In genomic region chr10:98097611-98098010, GRCh38 we compare ENCODE assay signal across 1 cellular context.
TF ChIP-seq lines count a peak whose summit lies in the region.

No MANE protein-coding gene starts in this region.

TF ChIP-seq in GM23338, 12 proteins besides CTCF, POLR2A, EP300 and RAD21 (continued from another document):
- no peak for TF ChIP-seq ZNF462 (CRISPR knock-in tag; IDR thresholded peaks at IDR 0.05)
- no peak for TF ChIP-seq STAT1 (IDR thresholded peaks at IDR 0.05; ENCODE audit: unreplicated experiment)
- TF ChIP-seq JUNB (IDR thresholded peaks at IDR 0.05; ENCODE audit: unreplicated experiment) = no peak
- no peak for TF ChIP-seq POLR2AphosphoS5 (IDR thresholded peaks at IDR 0.05; ENCODE audit: low read depth)
- no peak for TF ChIP-seq ETS1 (IDR thresholded peaks at IDR 0.05)
- no peak for TF ChIP-seq CREB1 (CRISPR knock-in tag; IDR thresholded peaks at IDR 0.05; ENCODE audit: low read depth)
- TF ChIP-seq EZH2 (IDR thresholded peaks at IDR 0.05; ENCODE audit: low read depth, unreplicated experiment) = no peak
- TF ChIP-seq ZNF331 (CRISPR knock-in tag; IDR thresholded peaks at IDR 0.05; ENCODE audit: low read depth) = no peak
